In genomic region chr2:61180686-61181085, GRCh38 we compare ENCODE assay signal across 12 cellular contexts. TPM values are rescaled to one million over a fixed set of nuclear protein-coding genes. Genes with fewer than 3 reads are reported as not detected.
DNase-seq lines count a peak whose midpoint lies in the region; TF ChIP-seq lines count a peak whose summit lies in the region.
"Had no signal": no experiment of that assay in that cellular context is flagged by ENCODE, and none has a peak within 500 bp of the region (broad histone marks: within the 10 kb centered on the region; RNA-seq: fewer than 3 reads in every experiment).

No MANE protein-coding gene starts in this region.

- H4K20me1 ChIP-seq in BLaER1 treated with 17β-estradiol and CSF1 and Interleukin-3, amounts not matched to agents 10 nM and 100 nM: peaks cover 3 to 65% (median 47%) of the 10 kb centered on the region in 11 experiments; a peak in 17 of 22 replicates
- H4K20me1 ChIP-seq in osteoblast (ENCODE audit: insufficient read depth, low read length): no peaks in the 10 kb centered on the region

- peak overlapping the region; percentile 82 to 98 (median 96) for H3K9ac ChIP-seq in BLaER1 treated with 17β-estradiol and CSF1 and Interleukin-3, amounts not matched to agents 10 nM and 100 nM

- no peak overlapping the region for H2AFZ ChIP-seq in osteoblast (ENCODE audit: low read length)

- intact Hi-C loops in dorsolateral prefrontal cortex (cut with DNase I): loop anchor here in 1 of 2 donors (5.0 kb wide), 1 partner anchor 292 kb away; the partner anchor contains the start of gene USP34

- peaks cover 55 to 59% (median 57%) of the 10 kb centered on the region in 10 experiments for H3K4me1 ChIP-seq in BLaER1 treated with 17β-estradiol and CSF1 and Interleukin-3, amounts not matched to agents 10 nM and 100 nM
- H3K4me1 ChIP-seq in osteoblast (ENCODE audit: insufficient read depth, low read length) (peaks cover 45% of the 10 kb centered on the region), SJCRH30 (peaks cover 10% of the 10 kb centered on the region; the same call in 1 of the 2 replicates)

- TF ChIP-seq CTCF in dorsolateral prefrontal cortex (IDR thresholded peaks at IDR 0.05 in 54 of 56, conservative IDR thresholded peaks at IDR 0.05 in 2 of 56; ENCODE audit: low read depth in 1 of 56, partially characterized antibody in 56 of 56) (no peak), osteoblast (IDR thresholded peaks at IDR 0.05; ENCODE audit: extremely low read depth, low read depth, low read length) (no peak)

- H3K4me3 ChIP-seq in BLaER1 treated with 17β-estradiol and CSF1 and Interleukin-3, amounts not matched to agents 10 nM and 100 nM: peak overlapping the region; percentile 36 to 77 (median 72)
- H3K4me3 ChIP-seq in dorsolateral prefrontal cortex: peak overlapping the region in 32 of 59 donors; percentile 1 to 92 (median 24)
- peak overlapping the region; percentile 45 for H3K4me3 ChIP-seq in osteoblast (ENCODE audit: insufficient read depth, low read length)
- no peak overlapping the region for H3K4me3 ChIP-seq in SJCRH30
- H3K4me3 ChIP-seq: colonic mucosa, tibial nerve had no signal

- peak overlapping the region; percentile 94 to 99 (median 97) for H3K4me2 ChIP-seq in BLaER1 treated with 17β-estradiol and CSF1 and Interleukin-3, amounts not matched to agents 10 nM and 100 nM
- H3K4me2 ChIP-seq in osteoblast (ENCODE audit: insufficient read depth, low read length): peak overlapping the region; percentile 83

- no peaks in the 10 kb centered on the region for H3K27me3 Mint-ChIP-seq in IgD-negative memory B cell

- peaks cover 17 to 49% (median 33%) of the 10 kb centered on the region in 3 donors for H3K4me1 Mint-ChIP-seq in IgD-negative memory B cell

- H3K9me3 Mint-ChIP-seq in IgD-negative memory B cell: no peaks in the 10 kb centered on the region

- no peaks in the 10 kb centered on the region for H3K27me3 ChIP-seq in BLaER1 treated with 17β-estradiol and CSF1 and Interleukin-3, amounts not matched to agents 10 nM and 100 nM
- no peaks in the 10 kb centered on the region for H3K27me3 ChIP-seq in dorsolateral prefrontal cortex
- H3K27me3 ChIP-seq in osteoblast (ENCODE audit: insufficient read depth, low read length): no peaks in the 10 kb centered on the region
- no peaks in the 10 kb centered on the region for H3K27me3 ChIP-seq in SJCRH30
- H3K27me3 ChIP-seq: colonic mucosa, tibial nerve had no signal

- H3K4me3 Mint-ChIP-seq in IgD-negative memory B cell: peak overlapping the region in 2 of 4 donors; percentile 66 to 92

- H3K36me3 Mint-ChIP-seq in IgD-negative memory B cell: peaks cover 2% of the 10 kb centered on the region

- H3K79me2 ChIP-seq in osteoblast (ENCODE audit: insufficient read depth, low read length): peaks cover 64% of the 10 kb centered on the region

- H3K27ac Mint-ChIP-seq in IgD-negative memory B cell: peak overlapping the region in 2 of 3 donors; percentile 89 to 95

- H3K36me3 ChIP-seq in BLaER1 treated with 17β-estradiol and CSF1 and Interleukin-3, amounts not matched to agents 10 nM and 100 nM: peaks cover 37 to 61% (median 49%) of the 10 kb centered on the region in 11 experiments
- H3K36me3 ChIP-seq in osteoblast (ENCODE audit: insufficient read depth, low read length) (peaks cover 52% of the 10 kb centered on the region), SJCRH30 (peaks cover 47% of the 10 kb centered on the region)

- peak overlapping the region in 10 of 11 experiments; percentile 28 to 98 (median 97); a peak in 20 of 22 replicates for H3K27ac ChIP-seq in BLaER1 treated with 17β-estradiol and CSF1 and Interleukin-3, amounts not matched to agents 10 nM and 100 nM
- peak overlapping the region in 57 of 59 donors; percentile 1 to 100 (median 74) for H3K27ac ChIP-seq in dorsolateral prefrontal cortex
- peak overlapping the region; percentile 81 for H3K27ac ChIP-seq in osteoblast (ENCODE audit: low read depth, low read length)
- H3K27ac ChIP-seq in SJCRH30: no peak overlapping the region
- H3K27ac ChIP-seq: colonic mucosa, WERI-Rb-1 had no signal

- no peak for DNase-seq in dorsolateral prefrontal cortex
- peak; percentile 37 for DNase-seq in osteoblast (ENCODE audit: insufficient read length, low spot score, missing footprints)
- DNase-seq in NCI-H2107 (lab: John Stamatoyannopoulos, UW): no peak
- no peak for DNase-seq in kidney tubule cell (ENCODE audit: low spot score)
- no peak for DNase-seq in SJCRH30
- no peak for DNase-seq in cerebellar nuclear complex (lab: John Stamatoyannopoulos, UW)
- DNase-seq: NCI-H774, WERI-Rb-1 had no signal

- H3K9me3 ChIP-seq in BLaER1 treated with 17β-estradiol and CSF1 and Interleukin-3, amounts not matched to agents 10 nM and 100 nM (replicated peaks in 1 of 11): no peaks in the 10 kb centered on the region; a peak in 1 of 22 replicates
- no peaks in the 10 kb centered on the region for H3K9me3 ChIP-seq in osteoblast (ENCODE audit: low read depth, low read length)
- no peaks in the 10 kb centered on the region for H3K9me3 ChIP-seq in SJCRH30 (replicated peaks)
- H3K9me3 ChIP-seq: colonic mucosa, tibial nerve had no signal

RNA-seq across cellular contexts. Expression of gene C2orf74, which starts 18.7 kb away (rescaled TPM):
- 40.9 TPM for polyA plus RNA-seq in IgD-negative memory B cell
- total RNA-seq in dorsolateral prefrontal cortex (10 to 100 TPM; 17.2 to 66.8 (median 35.1) TPM), osteoblast (6.2 and 9.1 TPM in 2 replicates)
- total RNA-seq in SJCRH30 (2014; rRNA removed; shearing (Covaris generic)): 16.4 and 19.9 TPM in 2 replicates
